ENCODE assay signal across 2 cellular contexts in the genomic region with DNA sequence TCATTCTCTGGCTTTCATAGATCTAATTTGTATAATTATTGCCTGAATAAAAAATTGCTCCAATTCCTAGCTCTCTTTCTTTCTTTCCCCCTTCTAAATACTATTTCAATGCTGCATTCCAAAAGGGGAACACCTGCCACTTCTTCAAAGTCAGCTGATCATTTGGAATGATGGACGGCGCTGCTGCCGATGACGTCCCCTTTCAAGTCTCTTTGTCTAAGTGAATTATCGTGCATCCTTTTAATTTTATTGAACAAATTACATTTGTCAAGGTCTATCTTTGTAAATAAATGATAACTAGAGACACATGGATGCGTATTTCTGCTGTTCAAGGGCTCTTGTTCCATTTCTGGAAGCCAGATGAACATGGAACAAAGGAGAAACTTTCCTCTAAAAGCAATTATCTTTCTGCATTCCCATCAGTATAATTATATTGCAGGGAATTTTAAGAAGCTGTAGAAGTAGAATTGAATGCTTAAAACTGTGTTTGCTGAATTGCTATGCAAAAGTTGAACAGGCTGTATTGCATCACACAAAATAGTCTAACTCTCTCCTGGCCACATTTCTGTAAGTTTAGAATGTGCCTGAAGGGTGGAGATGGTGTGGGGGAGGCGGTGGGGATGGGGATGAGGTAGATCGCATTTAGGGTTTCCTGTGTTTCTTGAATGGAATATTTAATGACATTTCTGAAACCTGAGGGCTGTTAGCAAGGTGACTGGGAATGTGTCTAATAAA.
A peak's percentile ranks its signal among the peaks of the same experiment; 100 is the strongest.
TF ChIP-seq lines count a peak whose summit lies in the region.

No MANE protein-coding gene starts in this region.

TF ChIP-seq in SK-N-SH treated with all-trans-retinoic acid at 6 μM for 48 hours, 23 proteins besides CTCF, POLR2A, EP300 and RAD21 (continued from another document):
- TF ChIP-seq, protein P1, sequence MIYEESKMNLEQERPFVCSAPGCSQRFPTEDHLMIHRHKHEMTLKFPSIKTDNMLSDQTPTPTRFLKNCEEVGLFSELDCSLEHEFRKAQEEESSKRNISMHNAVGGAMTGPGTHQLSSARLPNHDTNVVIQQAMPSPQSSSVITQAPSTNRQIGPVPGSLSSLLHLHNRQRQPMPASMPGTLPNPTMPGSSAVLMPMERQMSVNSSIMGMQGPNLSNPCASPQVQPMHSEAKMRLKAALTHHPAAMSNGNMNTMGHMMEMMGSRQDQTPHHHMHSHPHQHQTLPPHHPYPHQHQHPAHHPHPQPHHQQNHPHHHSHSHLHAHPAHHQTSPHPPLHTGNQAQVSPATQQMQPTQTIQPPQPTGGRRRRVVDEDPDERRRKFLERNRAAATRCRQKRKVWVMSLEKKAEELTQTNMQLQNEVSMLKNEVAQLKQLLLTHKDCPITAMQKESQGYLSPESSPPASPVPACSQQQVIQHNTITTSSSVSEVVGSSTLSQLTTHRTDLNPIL (CRISPR knock-in tag; IDR thresholded peaks at IDR 0.05; ENCODE audit: low read depth): peak; percentile 45; the same call in 1 of the 2 replicates
- peak; percentile 94 for TF ChIP-seq SNAI2 (CRISPR knock-in tag; IDR thresholded peaks at IDR 0.05)
- no peak for TF ChIP-seq OSR1 (CRISPR knock-in tag; IDR thresholded peaks at IDR 0.05)

TF ChIP-seq in SK-N-SH, 30 proteins besides CTCF, POLR2A, EP300 and RAD21 (continued from another document):
- TF ChIP-seq, protein P2, sequence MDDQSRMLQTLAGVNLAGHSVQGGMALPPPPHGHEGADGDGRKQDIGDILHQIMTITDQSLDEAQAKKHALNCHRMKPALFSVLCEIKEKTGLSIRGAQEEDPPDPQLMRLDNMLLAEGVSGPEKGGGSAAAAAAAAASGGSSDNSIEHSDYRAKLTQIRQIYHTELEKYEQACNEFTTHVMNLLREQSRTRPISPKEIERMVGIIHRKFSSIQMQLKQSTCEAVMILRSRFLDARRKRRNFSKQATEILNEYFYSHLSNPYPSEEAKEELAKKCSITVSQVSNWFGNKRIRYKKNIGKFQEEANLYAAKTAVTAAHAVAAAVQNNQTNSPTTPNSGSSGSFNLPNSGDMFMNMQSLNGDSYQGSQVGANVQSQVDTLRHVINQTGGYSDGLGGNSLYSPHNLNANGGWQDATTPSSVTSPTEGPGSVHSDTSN (IDR thresholded peaks at IDR 0.05): no peak
- no peak for TF ChIP-seq TEAD4 (IDR thresholded peaks at IDR 0.05; ENCODE audit: borderline replicate concordance, insufficient read depth)
- TF ChIP-seq POLR2AphosphoS5 (IDR thresholded peaks at IDR 0.05; ENCODE audit: low read depth, low read length): no peak
- no peak for TF ChIP-seq MEF2A (IDR thresholded peaks at IDR 0.05; ENCODE audit: borderline replicate concordance, low read depth)
- no peak for TF ChIP-seq FOXM1 (IDR thresholded peaks at IDR 0.05; ENCODE audit: low read depth)
- TF ChIP-seq NRF1 (IDR thresholded peaks at IDR 0.05; ENCODE audit: low read depth, low read length): no peak
- TF ChIP-seq, protein P3, sequence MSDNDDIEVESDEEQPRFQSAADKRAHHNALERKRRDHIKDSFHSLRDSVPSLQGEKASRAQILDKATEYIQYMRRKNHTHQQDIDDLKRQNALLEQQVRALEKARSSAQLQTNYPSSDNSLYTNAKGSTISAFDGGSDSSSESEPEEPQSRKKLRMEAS (IDR thresholded peaks at IDR 0.05; ENCODE audit: low read depth): no peak
- no peak for TF ChIP-seq NFIC (IDR thresholded peaks at IDR 0.05; ENCODE audit: borderline replicate concordance)
- TF ChIP-seq, protein P4, sequence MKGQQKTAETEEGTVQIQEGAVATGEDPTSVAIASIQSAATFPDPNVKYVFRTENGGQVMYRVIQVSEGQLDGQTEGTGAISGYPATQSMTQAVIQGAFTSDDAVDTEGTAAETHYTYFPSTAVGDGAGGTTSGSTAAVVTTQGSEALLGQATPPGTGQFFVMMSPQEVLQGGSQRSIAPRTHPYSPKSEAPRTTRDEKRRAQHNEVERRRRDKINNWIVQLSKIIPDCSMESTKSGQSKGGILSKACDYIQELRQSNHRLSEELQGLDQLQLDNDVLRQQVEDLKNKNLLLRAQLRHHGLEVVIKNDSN (IDR thresholded peaks at IDR 0.05; ENCODE audit: borderline replicate concordance, low read depth): no peak
- no peak for TF ChIP-seq SMC3 (IDR thresholded peaks at IDR 0.05; ENCODE audit: low read depth, low read length)
- no peak for TF ChIP-seq JUND (IDR thresholded peaks at IDR 0.05)
